23 cellular contexts compared by ENCODE assay signal in the genomic region with DNA sequence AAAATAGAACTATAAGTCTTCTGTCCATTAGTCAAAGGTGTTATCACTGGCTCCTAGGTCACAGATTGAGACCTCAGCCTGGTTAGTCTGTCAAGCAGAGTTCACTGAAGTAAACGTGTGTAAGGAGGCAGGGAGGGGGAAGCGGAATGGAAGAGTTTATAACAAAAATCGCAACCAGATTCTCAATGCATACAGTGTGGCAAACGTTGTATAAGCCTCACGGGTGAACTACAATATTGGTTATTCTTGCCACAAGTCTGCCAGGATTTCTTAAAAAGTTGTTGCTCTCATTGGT.
A peak's percentile ranks its signal among the peaks of the same experiment; 100 is the strongest.
DNase-seq lines count a peak whose midpoint lies in the region; ATAC-seq, FAIRE-seq and TF ChIP-seq lines count a peak whose summit lies in the region.
"Had no signal": no experiment of that assay in that cellular context is flagged by ENCODE, and none has a peak within 500 bp of the region (broad histone marks: within the 10 kb centered on the region; RNA-seq: fewer than 3 reads in every experiment).

No MANE protein-coding gene starts in this region.

- H2BK15ac ChIP-seq in mesenchymal stem cell (ENCODE audit: low read depth, poor library complexity, severe bottlenecking), result no peak overlapping the region

- no peaks in the 10 kb centered on the region for H3K36me3 Mint-ChIP-seq in CD8-positive, alpha-beta T cell
- H3K36me3 Mint-ChIP-seq: CD14-positive monocyte had no signal

- ATAC-seq in K562 (peak; percentile 22), left lung (no peak)
- no peak for ATAC-seq in CD8-positive, alpha-beta T cell
- ATAC-seq: A549, GM12878 had no signal

- peaks cover 99% of the 10 kb centered on the region for H3K79me2 ChIP-seq in K562 (ENCODE audit: control insufficient read depth, insufficient read depth, low read length)

- H3K9ac ChIP-seq in K562 (ENCODE audit: insufficient read depth in 1 of 2, low read depth in 2 of 2, low read length in 2 of 2) (peak overlapping the region in 1 of 2 experiments; percentile 59; a peak in 2 of 4 replicates), mesenchymal stem cell (ENCODE audit: low read length) (no peak overlapping the region)
- H3K9ac ChIP-seq: BLaER1 treated with 17β-estradiol and CSF1 and Interleukin-3, amounts not matched to agents 10 nM and 100 nM had no signal

- TF ChIP-seq EP300 in K562 (IDR thresholded peaks at IDR 0.05; ENCODE audit: low read length), result no peak

- H3K4ac ChIP-seq in mesenchymal stem cell (ENCODE audit: low read depth in 1 of 2, low read length in 2 of 2), result no peak overlapping the region

- no peak overlapping the region for H3K4me3 ChIP-seq in K562
- H3K4me3 ChIP-seq in mesenchymal stem cell (ENCODE audit: insufficient read depth in 1 of 2, low read depth in 1 of 2, low read length in 2 of 2), result no peak overlapping the region
- H3K4me3 ChIP-seq in left lung, result no peak overlapping the region
- H3K4me3 ChIP-seq in CD8-positive, alpha-beta T cell (ENCODE audit: low read depth, low read length), result no peak overlapping the region
- H3K4me3 ChIP-seq: A549; BLaER1 treated with 17β-estradiol and CSF1 and Interleukin-3, amounts not matched to agents 10 nM and 100 nM; GM12878; HAP-1 had no signal

- no peaks in the 10 kb centered on the region for H3K4me1 Mint-ChIP-seq in CD8-positive, alpha-beta T cell (ENCODE audit: low read depth)
- H3K4me1 Mint-ChIP-seq: CD14-positive monocyte had no signal

- no peaks in the 10 kb centered on the region for H3K9me3 ChIP-seq in K562 (replicated peaks; ENCODE audit: control insufficient read depth, insufficient read depth, low read depth, low read length)
- H3K9me3 ChIP-seq in mesenchymal stem cell (ENCODE audit: control insufficient read depth, low read length), result no peaks in the 10 kb centered on the region
- H3K9me3 ChIP-seq in left lung, result no peaks in the 10 kb centered on the region
- H3K9me3 ChIP-seq in CD8-positive, alpha-beta T cell (ENCODE audit: low read length), result no peaks in the 10 kb centered on the region
- H3K9me3 ChIP-seq: A549, BE2C, Caco-2, HAP-1 had no signal

- peaks cover 15 to 87% of the 10 kb centered on the region in 2 experiments for H3K4me1 ChIP-seq in K562 (replicated peaks in 1 of 2; ENCODE audit: control insufficient read depth in 2 of 2, insufficient read depth in 2 of 2, low read length in 2 of 2)
- no peaks in the 10 kb centered on the region for H3K4me1 ChIP-seq in mesenchymal stem cell (ENCODE audit: control insufficient read depth, insufficient read depth, low read depth, low read length)
- no peaks in the 10 kb centered on the region for H3K4me1 ChIP-seq in left lung
- no peaks in the 10 kb centered on the region for H3K4me1 ChIP-seq in CD8-positive, alpha-beta T cell (ENCODE audit: insufficient read depth, low read length)
- H3K4me1 ChIP-seq: A549, BE2C, Caco-2, HAP-1 had no signal

- intact Hi-C loops in K562 (cut with micrococcal nuclease), result loop anchor here (2.0 kb wide), 1 partner anchor 15 kb away; no protein-coding TSS in a partner anchor
- intact Hi-C loops in left lung (cut with DNase I), result no loop called here
- intact Hi-C loops in CD8-positive, alpha-beta T cell (cut with DNase I, micrococcal nuclease), result no loop called here

- H2BK5ac ChIP-seq in mesenchymal stem cell (ENCODE audit: low read depth, low read length, poor library complexity, severe bottlenecking), result no peak overlapping the region

- POLR2A ChIA-PET in K562 (lab: Yijun Ruan, JAX), result interaction anchor here (0.8 to 1.0 kb wide), 2 partner anchors 9 to 16 kb away, joined by 3 read pairs; no protein-coding TSS in a partner anchor
- POLR2A ChIA-PET in CD8-positive, alpha-beta T cell (lab: Charles Lee), result no interaction called here

- 0% methylated on average over 5 of the region's 5 CpGs for WGBS in K562 (ENCODE audit: insufficient coverage, low coverage, missing lambda C conversion rate)
- 82% methylated on average over 5 of the region's 5 CpGs for WGBS in mesenchymal stem cell

- no peak overlapping the region for H3K27ac Mint-ChIP-seq in CD8-positive, alpha-beta T cell
- H3K27ac Mint-ChIP-seq: CD4-positive, alpha-beta T cell had no signal

- no peaks in the 10 kb centered on the region for H3K79me1 ChIP-seq in mesenchymal stem cell (replicated peaks; ENCODE audit: low read length, poor library complexity, severe bottlenecking)

- H3K14ac ChIP-seq in mesenchymal stem cell (ENCODE audit: low read length in 2 of 2), result no peak overlapping the region

- H3K23ac ChIP-seq in mesenchymal stem cell (ENCODE audit: low read length in 2 of 2), result no peak overlapping the region

- no peaks in the 10 kb centered on the region for H3K9me1 ChIP-seq in K562 (ENCODE audit: control insufficient read depth, insufficient read depth, low read length)

- H2BK12ac ChIP-seq in mesenchymal stem cell (ENCODE audit: low read length in 2 of 2), result no peak overlapping the region

- in situ Hi-C loops in K562 (cut with MboI), result no loop called here

- H3K27ac ChIP-seq in K562 (ENCODE audit: extremely low read depth, low read depth, low read length) (peak overlapping the region; percentile 87), mesenchymal stem cell (ENCODE audit: low read length, poor library complexity, severe bottlenecking) (no peak overlapping the region), left lung (no peak overlapping the region)
- H3K27ac ChIP-seq in CD8-positive, alpha-beta T cell (ENCODE audit: low read depth, low read length), result no peak overlapping the region
- H3K27ac ChIP-seq: A549; BLaER1 treated with 17β-estradiol and CSF1 and Interleukin-3, amounts not matched to agents 10 nM and 100 nM had no signal

- H2AFZ ChIP-seq in K562 (ENCODE audit: low read depth, low read length) (no peak overlapping the region), mesenchymal stem cell (ENCODE audit: low read depth, low read length) (no peak overlapping the region)

- no peak for TF ChIP-seq RAD21 in K562 (CRISPR knock-in tag; conservative IDR thresholded peaks at IDR 0.05 in 1 of 2, IDR thresholded peaks at IDR 0.05 in 1 of 2)

- H3K27me3 Mint-ChIP-seq in CD8-positive, alpha-beta T cell (ENCODE audit: low read depth), result peaks cover 4% of the 10 kb centered on the region
- H3K27me3 Mint-ChIP-seq: CD4-positive, alpha-beta T cell had no signal

- peak overlapping the region; percentile 67; the same call in 1 of the 2 replicates for H3K4me2 ChIP-seq in K562 (ENCODE audit: insufficient read depth, low read length)
- H3K4me2 ChIP-seq in mesenchymal stem cell (ENCODE audit: low read length, poor library complexity, severe bottlenecking), result no peak overlapping the region
- H3K4me2 ChIP-seq: A549 had no signal

- H2AK5ac ChIP-seq in mesenchymal stem cell (ENCODE audit: low read length, severe bottlenecking), result no peak overlapping the region

- no peak for TF ChIP-seq POLR2A in K562 (conservative IDR thresholded peaks at IDR 0.05)

- DNase-seq in GM18507 (ENCODE audit: extremely low spot score, insufficient read length, low read depth) (no peak), K562 (ENCODE audit: extremely low read depth in 1 of 4, low spot score in 3 of 4) (peak in 1 of 4 experiments; percentile 62), mesenchymal stem cell (no peak), left lung (no peak), kidney tubule cell (ENCODE audit: low spot score) (no peak), globus pallidus (ENCODE audit: low spot score) (no peak)
- no peak for DNase-seq in CD8-positive, alpha-beta T cell
- DNase-seq: 8988T; ACHN; AML-193; BE2C; Caco-2; CD4-positive, alpha-beta T cell; DMS79; EL; GDM1; GOT3 had no signal

- H3K4me3 Mint-ChIP-seq in CD8-positive, alpha-beta T cell, result no peak overlapping the region
- H3K4me3 Mint-ChIP-seq: CD14-positive monocyte; CD4-positive, alpha-beta T cell had no signal

- H4K91ac ChIP-seq in mesenchymal stem cell (ENCODE audit: low read length), result no peak overlapping the region

- TF ChIP-seq CTCF in K562 (IDR thresholded peaks at IDR 0.05 in 2 of 3, conservative IDR thresholded peaks at IDR 0.05 in 1 of 3; ENCODE audit: insufficient read depth in 2 of 3, low read depth in 1 of 3, low read length in 3 of 3) (no peak), left lung (IDR thresholded peaks at IDR 0.05) (no peak)
- TF ChIP-seq CTCF in CD8-positive, alpha-beta T cell (IDR thresholded peaks at IDR 0.05), result no peak

- H3K9me3 Mint-ChIP-seq in CD8-positive, alpha-beta T cell, result no peaks in the 10 kb centered on the region
- H3K9me3 Mint-ChIP-seq: CD4-positive, alpha-beta T cell had no signal

- H2BK120ac ChIP-seq in mesenchymal stem cell (ENCODE audit: low read depth, low read length), result peak overlapping the region; percentile 61

- CTCF ChIA-PET in K562 (lab: Yijun Ruan, JAX; ENCODE audit: low intra/inter-chr PET ratio), result no interaction called here
- CTCF ChIA-PET in CD8-positive, alpha-beta T cell (lab: Charles Lee), result no interaction called here

- H3K36me3 ChIP-seq in K562 (ENCODE audit: control insufficient read depth, insufficient read depth, low read length) (peaks cover 13% of the 10 kb centered on the region), mesenchymal stem cell (ENCODE audit: control insufficient read depth in 1 of 2, insufficient read depth in 2 of 2, low read depth in 1 of 2, low read length in 2 of 2) (no peaks in the 10 kb centered on the region), left lung (no peaks in the 10 kb centered on the region)
- no peaks in the 10 kb centered on the region for H3K36me3 ChIP-seq in CD8-positive, alpha-beta T cell (ENCODE audit: insufficient read depth, low read length)
- H3K36me3 ChIP-seq: BE2C; BLaER1 treated with 17β-estradiol and CSF1 and Interleukin-3, amounts not matched to agents 10 nM and 100 nM; HAP-1 had no signal

- no peaks in the 10 kb centered on the region for H4K20me1 ChIP-seq in K562 (replicated peaks; ENCODE audit: control insufficient read depth, insufficient read depth, low read length)
- H4K20me1 ChIP-seq: BLaER1 treated with 17β-estradiol and CSF1 and Interleukin-3, amounts not matched to agents 10 nM and 100 nM had no signal

- H3K27me3 ChIP-seq in K562 (ENCODE audit: control insufficient read depth in 2 of 2, insufficient read depth in 2 of 2, low read length in 2 of 2) (no peaks in the 10 kb centered on the region), mesenchymal stem cell (ENCODE audit: control insufficient read depth in 1 of 2, insufficient read depth in 1 of 2, low read length in 2 of 2) (no peaks in the 10 kb centered on the region), left lung (no peaks in the 10 kb centered on the region)
- H3K27me3 ChIP-seq in CD8-positive, alpha-beta T cell (ENCODE audit: insufficient read depth, low read length), result no peaks in the 10 kb centered on the region
- H3K27me3 ChIP-seq: BE2C had no signal

- H3K18ac ChIP-seq in mesenchymal stem cell (ENCODE audit: low read depth in 1 of 2, low read length in 2 of 2), result no peak overlapping the region

- BruUV-seq in K562 (replicated peaks; lab: Mats Ljungman, UMichigan), result no TSS peak

- peak; percentile 77 for FAIRE-seq in GM18507 (lab: Jason Lieb, UNC)
- FAIRE-seq in K562 (lab: Jason Lieb, UNC), result peak; percentile 42
- FAIRE-seq: GM12878, H54 had no signal

- no peak overlapping the region for H4K8ac ChIP-seq in mesenchymal stem cell (ENCODE audit: low read length)

TF ChIP-seq in K562, 482 proteins besides CTCF, POLR2A, EP300 and RAD21 (continues in another document):
- TF ChIP-seq PTRF (tag; IDR thresholded peaks at IDR 0.05), result no peak
